ENCODE assay signal across 13 cellular contexts in the genomic region with DNA sequence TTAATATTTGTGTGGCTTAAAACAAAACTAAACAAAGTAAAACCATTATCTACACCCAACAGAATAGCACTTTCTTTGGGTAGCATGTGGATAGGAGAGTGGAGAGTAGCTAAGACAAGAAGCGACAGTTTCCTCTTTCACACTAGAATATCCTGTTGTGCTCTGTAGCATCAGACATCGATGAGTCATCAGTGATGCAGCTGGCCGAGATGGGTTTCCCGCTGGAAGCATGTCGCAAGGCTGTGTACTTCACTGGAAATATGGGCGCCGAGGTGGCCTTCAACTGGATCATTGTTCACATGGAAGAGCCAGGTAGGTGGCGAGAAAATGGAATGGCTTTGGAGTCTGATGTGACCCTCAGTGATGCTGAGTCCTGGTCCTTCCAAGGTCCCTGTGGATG.
DNase-seq lines count a peak whose midpoint lies in the region; ATAC-seq, FAIRE-seq and TF ChIP-seq lines count a peak whose summit lies in the region.
"Had no signal": no experiment of that assay in that cellular context is flagged by ENCODE, and none has a peak within 500 bp of the region (broad histone marks: within the 10 kb centered on the region; RNA-seq: fewer than 3 reads in every experiment).

No MANE protein-coding gene starts in this region.

- H3K56ac ChIP-seq in mesendoderm (ENCODE audit: low read length) = no peak overlapping the region

- H3K27me3 ChIP-seq in bronchial epithelial cell (ENCODE audit: control insufficient read depth, insufficient read depth, low read length) (no peaks in the 10 kb centered on the region), mesendoderm (ENCODE audit: insufficient read depth, low read length, poor library complexity) (no peaks in the 10 kb centered on the region), prostate gland (replicated peaks; ENCODE audit: insufficient read depth) (no peaks in the 10 kb centered on the region)
- H3K27me3 ChIP-seq: SJSA1, tibial nerve had no signal

- H4K5ac ChIP-seq in mesendoderm (ENCODE audit: low read length) = no peak overlapping the region

- H2AK5ac ChIP-seq in mesendoderm (ENCODE audit: low read length) = no peak overlapping the region

- H3K27me3 Mint-ChIP-seq in CD14-positive monocyte (ENCODE audit: low read depth in 3 of 3) = peaks cover 0 to 2% (median 0%) of the 10 kb centered on the region in 3 donors
- H3K27me3 Mint-ChIP-seq: activated CD4-positive, alpha-beta T cell treated with anti-CD3 and anti-CD28 coated beads for 36 hours had no signal

- H3K36me3 ChIP-seq in bronchial epithelial cell (ENCODE audit: control insufficient read depth, insufficient read depth, low read length) = no peaks in the 10 kb centered on the region
- H3K36me3 ChIP-seq in mesendoderm (ENCODE audit: control insufficient read depth, insufficient read depth, low read length) = peaks cover 3% of the 10 kb centered on the region
- no peaks in the 10 kb centered on the region for H3K36me3 ChIP-seq in prostate gland

- H3K4me3 Mint-ChIP-seq in CD14-positive monocyte = no peak overlapping the region
- H3K4me3 Mint-ChIP-seq: activated CD4-positive, alpha-beta T cell treated with anti-CD3 and anti-CD28 coated beads for 36 hours; activated naive CD4-positive, alpha-beta T cell treated with anti-CD3 and anti-CD28 coated beads for 36 hours had no signal

- H2BK120ac ChIP-seq in mesendoderm (ENCODE audit: low read depth, low read length) = no peak overlapping the region

- H3K79me2 ChIP-seq in mesendoderm (ENCODE audit: control insufficient read depth, insufficient read depth, low read length) = no peaks in the 10 kb centered on the region

- DNase-seq in ELR (ENCODE audit: low read depth) = peak; percentile 89
- DNase-seq in NCI-H226 = peak; percentile 58
- DNase-seq in bronchial epithelial cell (ENCODE audit: low read depth) = peak; percentile 64
- DNase-seq in mesendoderm = peak; percentile 34
- DNase-seq in CD14-positive monocyte (ENCODE audit: low spot score) = no peak
- DNase-seq in prostate gland (ENCODE audit: low spot score) = no peak
- no peak for DNase-seq in NCI-H345 (lab: John Stamatoyannopoulos, UW)
- DNase-seq: activated CD4-positive, alpha-beta T cell treated with anti-CD3 and anti-CD28 coated beads for 36 hours; activated naive CD4-positive, alpha-beta T cell treated with anti-CD3 and anti-CD28 coated beads for 36 hours; NCI-H2029 had no signal

- no peak overlapping the region for H3K4ac ChIP-seq in mesendoderm (ENCODE audit: low read depth, low read length)

- WGBS in mesendoderm (ENCODE audit: extremely low coverage, insufficient coverage, low lambda C conversion rate) = no CpG with 5 or more reads among the region's 8 CpGs
- WGBS in prostate gland = 98% methylated on average over 8 of the region's 8 CpGs

- H3K9me3 ChIP-seq in prostate gland = no peaks in the 10 kb centered on the region
- H3K9me3 ChIP-seq: SJSA1, tibial nerve had no signal

- no peaks in the 10 kb centered on the region for H3K79me1 ChIP-seq in mesendoderm (ENCODE audit: low read length)

- no peak overlapping the region for H4K8ac ChIP-seq in mesendoderm (ENCODE audit: low read depth, low read length)

- no peak overlapping the region for H2BK5ac ChIP-seq in mesendoderm (ENCODE audit: low read length)

- no peak for FAIRE-seq in bronchial epithelial cell (lab: Jason Lieb, UNC)

- no peaks in the 10 kb centered on the region for H3K4me1 ChIP-seq in mesendoderm (ENCODE audit: control insufficient read depth, low read depth, low read length)
- no peaks in the 10 kb centered on the region for H3K4me1 ChIP-seq in prostate gland (replicated peaks)
- H3K4me1 ChIP-seq: tibial nerve had no signal

- H3K4me3 ChIP-seq in bronchial epithelial cell (ENCODE audit: low read depth, low read length) = no peak overlapping the region
- H3K4me3 ChIP-seq in mesendoderm (ENCODE audit: low read length) = no peak overlapping the region
- H3K4me3 ChIP-seq in prostate gland = no peak overlapping the region
- H3K4me3 ChIP-seq: SJSA1, tibial nerve had no signal

- no peak overlapping the region for H3K4me2 ChIP-seq in mesendoderm (ENCODE audit: low read length)

- H3K18ac ChIP-seq in mesendoderm (ENCODE audit: low read length) = no peak overlapping the region

- H3K4me1 Mint-ChIP-seq in CD14-positive monocyte = peaks cover 4% of the 10 kb centered on the region
- H3K4me1 Mint-ChIP-seq: activated CD4-positive, alpha-beta T cell treated with anti-CD3 and anti-CD28 coated beads for 36 hours had no signal

- TF ChIP-seq CTCF in bronchial epithelial cell (IDR thresholded peaks at IDR 0.05; ENCODE audit: insufficient read depth, low read length, severe bottlenecking) (no peak), CD14-positive monocyte (IDR thresholded peaks at IDR 0.05) (no peak), prostate gland (IDR thresholded peaks at IDR 0.05) (no peak)

- no peak for ATAC-seq in HG02884 (IDR thresholded peaks at IDR 0.05; ENCODE audit: unreplicated experiment)
- ATAC-seq: activated CD4-positive, alpha-beta T cell treated with anti-CD3 and anti-CD28 coated beads for 36 hours had no signal

- H3K36me3 Mint-ChIP-seq in CD14-positive monocyte = peaks cover 2 to 22% of the 10 kb centered on the region in 2 donors

- H3K9me3 Mint-ChIP-seq in CD14-positive monocyte = peaks cover 0 to 11% (median 4%) of the 10 kb centered on the region in 7 donors
- H3K9me3 Mint-ChIP-seq: activated naive CD4-positive, alpha-beta T cell treated with anti-CD3 and anti-CD28 coated beads for 36 hours had no signal

- H3K27ac ChIP-seq in mesendoderm (ENCODE audit: low read depth, low read length) (no peak overlapping the region), prostate gland (no peak overlapping the region)
- H3K27ac ChIP-seq: SJSA1, tibial nerve had no signal

- intact Hi-C loops in CD14-positive monocyte (cut with micrococcal nuclease) = no loop called here
- intact Hi-C loops in prostate gland (cut with DNase I) = no loop called here

- H3K9ac ChIP-seq in mesendoderm (ENCODE audit: low read length) = no peak overlapping the region

- no peak overlapping the region for H2BK15ac ChIP-seq in mesendoderm (replicated peaks; ENCODE audit: low read depth)

- no peak overlapping the region for H3K23ac ChIP-seq in mesendoderm (ENCODE audit: low read length)

- peak overlapping the region in 1 of 7 donors; percentile 12 for H3K27ac Mint-ChIP-seq in CD14-positive monocyte
- H3K27ac Mint-ChIP-seq: activated CD4-positive, alpha-beta T cell treated with anti-CD3 and anti-CD28 coated beads for 36 hours; activated naive CD4-positive, alpha-beta T cell treated with anti-CD3 and anti-CD28 coated beads for 36 hours had no signal

- no peak for TF ChIP-seq POLR2A in prostate gland (IDR thresholded peaks at IDR 0.05)

Comparison
In these comparisons a context has a peak if more than half of its experiments do, and no peak if none do; other contexts are left out.
1. DNase-seq: peak in ELR (single experiment), NCI-H226 (single experiment), bronchial epithelial cell (single experiment) and mesendoderm (single experiment); none in CD14-positive monocyte (single experiment), prostate gland (single experiment) and NCI-H345 (single experiment).